In the genomic region with DNA sequence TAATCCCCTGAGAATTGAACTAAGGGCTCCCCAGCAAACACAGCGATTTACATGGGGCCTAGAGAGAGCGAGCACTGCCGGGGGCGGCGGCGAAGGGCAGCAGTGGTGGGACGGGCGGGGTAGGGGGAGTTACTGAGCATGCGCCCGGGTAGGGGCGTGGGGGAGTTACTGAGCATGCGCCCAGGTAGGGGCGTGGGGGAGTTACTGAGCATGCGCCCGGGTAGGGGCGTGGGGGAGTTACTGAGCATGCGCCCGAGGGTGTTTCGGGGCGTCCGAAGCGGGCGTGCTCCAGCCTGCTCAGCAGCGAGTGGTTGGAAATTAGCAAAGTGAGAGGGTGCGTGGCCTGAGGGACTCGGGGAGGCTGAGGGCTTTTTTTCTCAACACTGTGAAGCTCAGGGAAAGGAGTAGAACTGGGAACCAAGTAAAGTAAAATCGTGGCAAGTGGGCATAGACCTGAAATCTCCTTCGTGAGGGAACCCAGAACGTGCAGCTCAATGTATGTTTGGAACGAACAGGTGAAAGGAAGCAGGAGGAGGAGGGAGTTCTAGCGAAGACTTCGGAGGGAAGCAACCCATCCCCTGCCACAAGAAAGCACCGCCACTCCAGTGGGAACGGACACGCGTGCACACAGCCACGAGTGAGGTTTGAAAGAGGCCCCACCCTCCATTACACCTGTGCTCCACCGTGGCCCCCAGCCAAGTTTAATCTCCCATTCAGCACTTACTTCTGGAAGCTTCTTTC, we compare ENCODE assay signal across 8 cellular contexts. TPM values are rescaled to one million over a fixed set of nuclear protein-coding genes. Genes with fewer than 3 reads are reported as not detected.
A peak's percentile ranks its signal among the peaks of the same experiment; 100 is the strongest.
DNase-seq lines count a peak whose midpoint lies in the region; ATAC-seq and TF ChIP-seq lines count a peak whose summit lies in the region.

No MANE protein-coding gene starts in this region.

- no peaks in the 10 kb centered on the region for H3K27me3 ChIP-seq in BLaER1 treated with 17β-estradiol and CSF1 and Interleukin-3, amounts not matched to agents 10 nM and 100 nM
- no peaks in the 10 kb centered on the region for H3K27me3 ChIP-seq in dorsolateral prefrontal cortex

- ATAC-seq in GM19328 (IDR thresholded peaks at IDR 0.05; ENCODE audit: unreplicated experiment), result peak; percentile 93
- peak; percentile 82 for ATAC-seq in HG03469 (IDR thresholded peaks at IDR 0.05; ENCODE audit: unreplicated experiment)

- DNase-seq in NCI-H526 (lab: John Stamatoyannopoulos, UW), result peak; percentile 87 to 96
- DNase-seq in activated CD4-positive, alpha-beta T cell treated with anti-CD3 and anti-CD28 coated beads, Interleukin-2, amount 50 U/mL, for 4 hours, result peak; percentile 81 to 85
- peak; percentile 63 to 84 (median 74) for DNase-seq in dorsolateral prefrontal cortex
- peak; percentile 68 to 95 for DNase-seq in lower leg skin (ENCODE audit: low spot score in 2 of 2)
- peak; percentile 80 to 81 for DNase-seq in stimulated activated CD4-positive, alpha-beta T cell treated with anti-CD3 and anti-CD28 coated beads, Interleukin-4, amount 100 ng/mL, for 4 hours

- H3K4me3 ChIP-seq in BLaER1 treated with 17β-estradiol and CSF1 and Interleukin-3, amounts not matched to agents 10 nM and 100 nM, result peak overlapping the region; percentile 54 to 73 (median 62)
- peak overlapping the region; percentile 39 to 96 (median 75) for H3K4me3 ChIP-seq in dorsolateral prefrontal cortex
- peak overlapping the region; percentile 47 for H3K4me3 ChIP-seq in lower leg skin (ENCODE audit: low read depth, poor library complexity, severe bottlenecking)

- no peaks in the 10 kb centered on the region for H4K20me1 ChIP-seq in BLaER1 treated with 17β-estradiol and CSF1 and Interleukin-3, amounts not matched to agents 10 nM and 100 nM

- intact Hi-C loops in dorsolateral prefrontal cortex (cut with DNase I), result loop anchor here in 1 of 2 donors (1.0 to 10.0 kb wide), 2 partner anchors 34 to 95 kb away; a partner anchor contains a TSS
- intact Hi-C loops in lower leg skin (cut with DNase I; ENCODE audit: low total_unique reads), result no loop called here

- peaks cover 23 to 29% (median 27%) of the 10 kb centered on the region in 10 experiments for H3K4me1 ChIP-seq in BLaER1 treated with 17β-estradiol and CSF1 and Interleukin-3, amounts not matched to agents 10 nM and 100 nM

- H3K4me2 ChIP-seq in BLaER1 treated with 17β-estradiol and CSF1 and Interleukin-3, amounts not matched to agents 10 nM and 100 nM, result peak overlapping the region; percentile 78 to 97 (median 89)

- peak overlapping the region in 10 of 11 experiments; percentile 14 to 71 (median 58); a peak in 20 of 22 replicates for H3K27ac ChIP-seq in BLaER1 treated with 17β-estradiol and CSF1 and Interleukin-3, amounts not matched to agents 10 nM and 100 nM
- peak overlapping the region in 58 of 59 donors; percentile 11 to 94 (median 83) for H3K27ac ChIP-seq in dorsolateral prefrontal cortex

- H3K9me3 ChIP-seq in BLaER1 treated with 17β-estradiol and CSF1 and Interleukin-3, amounts not matched to agents 10 nM and 100 nM (replicated peaks in 1 of 11), result no peaks in the 10 kb centered on the region

- H3K9ac ChIP-seq in BLaER1 treated with 17β-estradiol and CSF1 and Interleukin-3, amounts not matched to agents 10 nM and 100 nM, result peak overlapping the region; percentile 56 to 79 (median 72)

- H3K36me3 ChIP-seq in BLaER1 treated with 17β-estradiol and CSF1 and Interleukin-3, amounts not matched to agents 10 nM and 100 nM, result peaks cover 0 to 20% (median 0%) of the 10 kb centered on the region in 11 experiments; a peak in 10 of 22 replicates

- 4 to 6% methylated on average over 32 to 37 of the region's 38 CpGs for WGBS in lower leg skin, 2 donors

- no peak for TF ChIP-seq POLR2A in lower leg skin (IDR thresholded peaks at IDR 0.05)

- TF ChIP-seq CTCF in dorsolateral prefrontal cortex (IDR thresholded peaks at IDR 0.05 in 54 of 56, conservative IDR thresholded peaks at IDR 0.05 in 2 of 56; ENCODE audit: low read depth in 1 of 56, partially characterized antibody in 56 of 56) (peak in 14 of 56 donors; percentile 4 to 45 (median 20)), lower leg skin (IDR thresholded peaks at IDR 0.05) (no peak)

RNA-seq across cellular contexts. Expression of a gene that starts 34.3 kb away (rescaled TPM):
- total RNA-seq in dorsolateral prefrontal cortex (100 to 1,000 TPM in 1 of 120 experiments, 10 to 100 TPM in 119; 25.0 to 113 (median 49.1) TPM), lower leg skin (100 to 1,000 TPM; 127 to 150 (median 133) TPM)

Comparison
In these comparisons a context has a peak if more than half of its experiments do, and no peak if none do; other contexts are left out.
1. Peak in every context shown above with its lines: DNase-seq, ATAC-seq, H3K4me3 ChIP-seq and H3K27ac ChIP-seq.